9 cellular contexts compared by ENCODE assay signal in genomic region chr5:40223884-40224402, GRCh38.
DNase-seq lines count a peak whose midpoint lies in the region; FAIRE-seq and TF ChIP-seq lines count a peak whose summit lies in the region.
"Had no signal": no experiment of that assay in that cellular context is flagged by ENCODE, and none has a peak within 500 bp of the region (broad histone marks: within the 10 kb centered on the region; RNA-seq: fewer than 3 reads in every experiment).

No MANE protein-coding gene starts in this region.

- H2AFZ ChIP-seq in GM23248: no peak overlapping the region

- H3K36me3 Mint-ChIP-seq in endodermal cell (ENCODE audit: low read depth): no peaks in the 10 kb centered on the region

- no peaks in the 10 kb centered on the region for H3K79me2 ChIP-seq in GM23248 (ENCODE audit: insufficient read depth)

- WGBS in GM23248 (ENCODE audit: low coverage in 1 of 2, low lambda C conversion rate in 2 of 2, missing lambda C conversion rate in 2 of 2), 2 experiments: 32 to 38% methylated on average over 5 of the region's 5 CpGs
- WGBS in endodermal cell (ENCODE audit: insufficient coverage in 1 of 2, insufficient read length in 1 of 2), 2 experiments: 94 to 100% methylated on average over 2 to 5 of the region's 5 CpGs
- WGBS in testis, 2 donors: 91 to 97% methylated on average over 5 of the region's 5 CpGs

- DNase-seq in GM12891 (ENCODE audit: insufficient read length, low spot score): no peak
- DNase-seq in GM23248: peak; percentile 90
- DNase-seq in NB4 (ENCODE audit: low read depth): peak; percentile 9
- DNase-seq in fibroblast of peridontal ligament (ENCODE audit: extremely low read depth): peak; percentile 97
- no peak for DNase-seq in endodermal cell
- no peak for DNase-seq in NCI-H446 (lab: John Stamatoyannopoulos, UW)
- DNase-seq in testis: no peak
- DNase-seq in kidney: no peak

- H3K9ac ChIP-seq in GM23248 (no peak overlapping the region), endodermal cell (ENCODE audit: extremely low read depth, low read length, poor library complexity, severe bottlenecking) (no peak overlapping the region), kidney (ENCODE audit: low read length in 2 of 2) (no peak overlapping the region)

- no peak for FAIRE-seq in GM12891 (lab: Jason Lieb, UNC)
- FAIRE-seq in kidney (lab: Jason Lieb, UNC): no peak

- H3K4me1 ChIP-seq in GM23248 (ENCODE audit: insufficient read depth): peaks cover 22% of the 10 kb centered on the region
- peaks cover 5% of the 10 kb centered on the region for H3K4me1 ChIP-seq in endodermal cell (ENCODE audit: control insufficient read depth, insufficient read depth, low read length)
- no peaks in the 10 kb centered on the region for H3K4me1 ChIP-seq in testis
- H3K4me1 ChIP-seq in kidney (ENCODE audit: control insufficient read depth in 1 of 2, insufficient read depth in 1 of 2, low read depth in 1 of 2, low read length in 2 of 2): no peaks in the 10 kb centered on the region

- H3K36me3 ChIP-seq in GM23248 (ENCODE audit: low read depth) (no peaks in the 10 kb centered on the region), endodermal cell (ENCODE audit: control insufficient read depth, insufficient read depth, low read length) (no peaks in the 10 kb centered on the region), testis (ENCODE audit: low read depth, missing control alignments) (no peaks in the 10 kb centered on the region), kidney (ENCODE audit: control insufficient read depth in 1 of 2, insufficient read depth in 2 of 2, low read length in 2 of 2) (no peaks in the 10 kb centered on the region)

- H3K27ac ChIP-seq in GM23248 (no peak overlapping the region), endodermal cell (ENCODE audit: low read depth, low read length) (no peak overlapping the region), testis (no peak overlapping the region), kidney (ENCODE audit: low read depth in 2 of 2, low read length in 2 of 2) (no peak overlapping the region)

- no peaks in the 10 kb centered on the region for H3K9me2 ChIP-seq in GM23248 (ENCODE audit: insufficient read depth)

- peak overlapping the region; percentile 50 for H3K4me2 ChIP-seq in GM23248 (ENCODE audit: unreplicated experiment)

- H3K27ac Mint-ChIP-seq in endodermal cell: no peak overlapping the region

- H3F3A ChIP-seq in GM23248 (ENCODE audit: insufficient read depth): peaks cover 22% of the 10 kb centered on the region

- no peaks in the 10 kb centered on the region for H3K27me3 Mint-ChIP-seq in endodermal cell (ENCODE audit: insufficient read depth)

- peaks cover 33% of the 10 kb centered on the region for H3K4me1 Mint-ChIP-seq in endodermal cell
- H3K4me1 Mint-ChIP-seq: neural crest cell had no signal

- H3K27me3 ChIP-seq in GM23248 (replicated peaks; ENCODE audit: insufficient read depth): no peaks in the 10 kb centered on the region
- H3K27me3 ChIP-seq in endodermal cell (ENCODE audit: control insufficient read depth, insufficient read depth, low read length, poor library complexity, severe bottlenecking): no peaks in the 10 kb centered on the region
- no peaks in the 10 kb centered on the region for H3K27me3 ChIP-seq in testis

- no peak for TF ChIP-seq CTCF in NB4 (IDR thresholded peaks at IDR 0.05; ENCODE audit: low read depth, low read length)
- no peak for TF ChIP-seq CTCF in endodermal cell (conservative IDR thresholded peaks at IDR 0.05)
- no peak for TF ChIP-seq CTCF in testis (IDR thresholded peaks at IDR 0.05)
- no peak for TF ChIP-seq CTCF in kidney (IDR thresholded peaks at IDR 0.05; ENCODE audit: borderline replicate concordance, extremely low read depth, insufficient read depth)

- in situ Hi-C loops in GM23248 (cut with MboI): no loop called here

- no peak overlapping the region for H3K4me3 Mint-ChIP-seq in endodermal cell
- H3K4me3 Mint-ChIP-seq: neural crest cell had no signal

- no peak for TF ChIP-seq POLR2A in GM12891 (IDR thresholded peaks at IDR 0.05; ENCODE audit: low read depth, low read length)
- no peak for TF ChIP-seq POLR2A in NB4 (IDR thresholded peaks at IDR 0.05; ENCODE audit: extremely low read depth, insufficient read length)
- no peak for TF ChIP-seq POLR2A in testis (IDR thresholded peaks at IDR 0.05)

- H3K9me3 ChIP-seq in GM23248 (ENCODE audit: low read depth): no peaks in the 10 kb centered on the region
- no peaks in the 10 kb centered on the region for H3K9me3 ChIP-seq in endodermal cell (ENCODE audit: control insufficient read depth, low read length)
- no peaks in the 10 kb centered on the region for H3K9me3 ChIP-seq in testis
- no peaks in the 10 kb centered on the region for H3K9me3 ChIP-seq in kidney (ENCODE audit: control insufficient read depth in 1 of 2, low read length in 2 of 2)

- no peaks in the 10 kb centered on the region for H3K9me3 Mint-ChIP-seq in endodermal cell
- H3K9me3 Mint-ChIP-seq: neural crest cell had no signal

- intact Hi-C loops in testis (cut with DNase I; ENCODE audit: low total_unique reads): no loop called here
- intact Hi-C loops in kidney (cut with DNase I): no loop called here

- no peaks in the 10 kb centered on the region for H4K20me1 ChIP-seq in GM23248 (ENCODE audit: insufficient read depth)

- H3K4me3 ChIP-seq in GM23248 (no peak overlapping the region), NB4 (ENCODE audit: low read depth, low read length) (no peak overlapping the region), endodermal cell (ENCODE audit: low read length) (no peak overlapping the region), testis (no peak overlapping the region), kidney (ENCODE audit: low read length in 2 of 2) (no peak overlapping the region)

TF ChIP-seq in GM12891, 5 proteins besides CTCF, POLR2A, EP300 and RAD21:
- TF ChIP-seq POLR2AphosphoS5 (IDR thresholded peaks at IDR 0.05; ENCODE audit: low read depth, low read length): no peak
- TF ChIP-seq SPI1 (IDR thresholded peaks at IDR 0.05; ENCODE audit: low read depth, low read length): peak; percentile 42
TF ChIP-seq in GM12891: peak in this region for 1.

Comparison
In these comparisons a context has a peak if more than half of its experiments do, and no peak if none do; other contexts are left out.
1. DNase-seq: peak in GM23248 (single experiment), NB4 (single experiment) and fibroblast of peridontal ligament (single experiment); none in GM12891 (single experiment), endodermal cell (single experiment), NCI-H446 (0 of 2), testis (single experiment) and kidney (single experiment).